11 cellular contexts compared by ENCODE assay signal in genomic region chr1:52955129-52955970, GRCh38. TPM values are rescaled to one million over a fixed set of nuclear protein-coding genes. Genes with fewer than 3 reads are reported as not detected.
DNase-seq lines count a peak whose midpoint lies in the region; ATAC-seq, FAIRE-seq and TF ChIP-seq lines count a peak whose summit lies in the region.
"Had no signal": no experiment of that assay in that cellular context is flagged by ENCODE, and none has a peak within 500 bp of the region (broad histone marks: within the 10 kb centered on the region; RNA-seq: fewer than 3 reads in every experiment).

No MANE protein-coding gene starts in this region.

- intact Hi-C loops in endothelial cell of umbilical vein (cut with micrococcal nuclease): no loop called here

- no peaks in the 10 kb centered on the region for H3K79me2 ChIP-seq in endothelial cell of umbilical vein (ENCODE audit: control insufficient read depth, insufficient read depth, low read length)

- dilution Hi-C loops in endothelial cell of umbilical vein (cut with MboI; ENCODE audit: extremely low pct_ligation_motif_present, low sequenced_read_pairs): no loop called here

- no peaks in the 10 kb centered on the region for H3K36me3 ChIP-seq in endothelial cell of umbilical vein (ENCODE audit: control insufficient read depth in 2 of 2, extremely low read depth in 1 of 2, insufficient read depth in 2 of 2, low read length in 2 of 2)
- H3K36me3 ChIP-seq in suprapubic skin: peaks cover 9% of the 10 kb centered on the region

- POLR2A ChIA-PET in endothelial cell of umbilical vein (lab: Charles Lee): no interaction called here

- H4K20me1 ChIP-seq in endothelial cell of umbilical vein (replicated peaks; ENCODE audit: control insufficient read depth, extremely low read depth, insufficient read depth, low read length): no peaks in the 10 kb centered on the region

- H3K4me2 ChIP-seq in endothelial cell of umbilical vein (ENCODE audit: insufficient read depth, low read length): peak overlapping the region; percentile 17

- H3K9me3 ChIP-seq in endothelial cell of umbilical vein (replicated peaks; ENCODE audit: control insufficient read depth, insufficient read depth, low read length): no peaks in the 10 kb centered on the region
- H3K9me3 ChIP-seq in suprapubic skin: no peaks in the 10 kb centered on the region

- H3K4me3 ChIP-seq in endothelial cell of umbilical vein (replicated peaks in 1 of 3; ENCODE audit: insufficient read depth in 1 of 3, low read depth in 1 of 3, low read length in 3 of 3): no peak overlapping the region
- no peak overlapping the region for H3K4me3 ChIP-seq in suprapubic skin

- no peak overlapping the region for H3K9ac ChIP-seq in endothelial cell of umbilical vein (replicated peaks; ENCODE audit: extremely low read depth, insufficient read depth, low read length)

- peak; percentile 38 for FAIRE-seq in endothelial cell of umbilical vein (lab: Jason Lieb, UNC)
- FAIRE-seq: GM18507 had no signal

- no peak for TF ChIP-seq CTCF in endothelial cell of umbilical vein (IDR thresholded peaks at IDR 0.05; ENCODE audit: extremely low read depth in 1 of 2, insufficient read depth in 1 of 2, low read depth in 1 of 2, low read length in 2 of 2)
- no peak for TF ChIP-seq CTCF in suprapubic skin (IDR thresholded peaks at IDR 0.05)

- BruUV-seq in endothelial cell of umbilical vein (replicated peaks; lab: Mats Ljungman, UMichigan): no TSS peak

- CTCF ChIA-PET in endothelial cell of umbilical vein (lab: Charles Lee): interaction anchor here (1.0 to 2.4 kb wide), 3 partner anchors 62 to 227 kb away, joined by 3 to 5 read pairs (median 3); no protein-coding TSS in a partner anchor

- ATAC-seq in GM18868 (IDR thresholded peaks at IDR 0.05; ENCODE audit: unreplicated experiment): no peak

- no peaks in the 10 kb centered on the region for H3K27me3 ChIP-seq in endothelial cell of umbilical vein (ENCODE audit: control insufficient read depth in 2 of 2, insufficient read depth in 2 of 2, low read length in 2 of 2)
- no peaks in the 10 kb centered on the region for H3K27me3 ChIP-seq in suprapubic skin

- no peak overlapping the region for H2AFZ ChIP-seq in endothelial cell of umbilical vein (ENCODE audit: low read depth, low read length)

- TF ChIP-seq POLR2A in endothelial cell of umbilical vein (IDR thresholded peaks at IDR 0.05; ENCODE audit: low read depth, low read length) (no peak), suprapubic skin (IDR thresholded peaks at IDR 0.05) (no peak)

- no peaks in the 10 kb centered on the region for H3K9me1 ChIP-seq in endothelial cell of umbilical vein (replicated peaks; ENCODE audit: control insufficient read depth, extremely low read depth, insufficient read depth, low read length)

- TF ChIP-seq EP300 in suprapubic skin (IDR thresholded peaks at IDR 0.05): no peak

- H3K27ac ChIP-seq in endothelial cell of umbilical vein (ENCODE audit: insufficient read depth, low read depth, low read length) (no peak overlapping the region), suprapubic skin (no peak overlapping the region)

- DNase-seq in EL (peak; percentile 83), NCI-H2171 (lab: John Stamatoyannopoulos, UW) (peak; percentile 30), endothelial cell of umbilical vein (ENCODE audit: low read depth, low spot score) (peak; percentile 69), pons (ENCODE audit: low spot score) (peak; percentile 29), putamen (ENCODE audit: low spot score) (no peak), suprapubic skin (ENCODE audit: low spot score in 2 of 2) (no peak)
- no peak for DNase-seq in activated T-cell treated with anti-CD3 and anti-CD28 coated beads, Interleukin-2, amount 50 U/mL, for 48 hours
- DNase-seq: left cardiac atrium, NCI-H187 treated with DMSO at 0.1 percent for 48 hours had no signal

- H3K4me1 ChIP-seq in endothelial cell of umbilical vein (ENCODE audit: control insufficient read depth, extremely low read depth, insufficient read depth, low read length): no peaks in the 10 kb centered on the region
- H3K4me1 ChIP-seq in suprapubic skin: no peaks in the 10 kb centered on the region

- 55% methylated on average over 6 of the region's 6 CpGs for WGBS in suprapubic skin

TF ChIP-seq in endothelial cell of umbilical vein, 7 proteins besides CTCF, POLR2A, EP300 and RAD21:
- no peak for TF ChIP-seq MYC (IDR thresholded peaks at IDR 0.05; ENCODE audit: low read depth, low read length)
- no peak for TF ChIP-seq POLR2AphosphoS5 (IDR thresholded peaks at IDR 0.05; ENCODE audit: insufficient read depth, low read depth, low read length)
- TF ChIP-seq FOS (IDR thresholded peaks at IDR 0.05; ENCODE audit: borderline replicate concordance, insufficient read depth, low read length): no peak
- TF ChIP-seq GATA2 (IDR thresholded peaks at IDR 0.05; ENCODE audit: insufficient read depth, insufficient read length, low read depth, low read length): no peak
- TF ChIP-seq MAX (IDR thresholded peaks at IDR 0.05; ENCODE audit: insufficient read depth, insufficient read length): no peak

RNA-seq across cellular contexts. Expression of gene SCP2, which starts 28.3 kb away (rescaled TPM):
- total RNA-seq in endothelial cell of umbilical vein (92.7 and 101 TPM in 2 replicates), suprapubic skin (100 to 1,000 TPM in 3 of 4 donors, 10 to 100 TPM in 1; 64.5 to 122 (median 113) TPM)
- 26.5 and 42.4 TPM in 2 replicates for polyA plus RNA-seq in endothelial cell of umbilical vein
- polyA plus RNA-seq in endothelial cell of umbilical vein (2011; cell fraction: cytosol; rRNA removed): 66.1 and 69.0 TPM in 2 replicates
- 28.8 and 48.7 TPM in 2 replicates for polyA plus RNA-seq in endothelial cell of umbilical vein (2011; cell fraction: nucleus; rRNA removed)
- polyA plus RNA-seq in endothelial cell of umbilical vein (2012): 104 and 144 TPM in 2 replicates
- polyA minus RNA-seq in endothelial cell of umbilical vein: 31.8 and 42.2 TPM in 2 replicates
- 12.9 TPM for polyA minus RNA-seq in endothelial cell of umbilical vein (2011; cell fraction: cytosol; rRNA and poly(A)+ RNA removed)
- polyA minus RNA-seq in endothelial cell of umbilical vein (2011; cell fraction: nucleus; rRNA and poly(A)+ RNA removed): 18.5 and 24.5 TPM in 2 replicates

RNA-seq across cellular contexts. Expression of gene ECHDC2, which starts 33.8 kb away (rescaled TPM):
- total RNA-seq in endothelial cell of umbilical vein: 56.8 and 69.9 TPM in 2 replicates
- polyA plus RNA-seq in endothelial cell of umbilical vein: 38.3 and 38.7 TPM in 2 replicates
- polyA plus RNA-seq in endothelial cell of umbilical vein (2011; cell fraction: cytosol; rRNA removed): 16.0 and 23.7 TPM in 2 replicates
- 209 and 246 TPM in 2 replicates for polyA plus RNA-seq in endothelial cell of umbilical vein (2011; cell fraction: nucleus; rRNA removed)
- 35.6 and 35.9 TPM in 2 replicates for polyA plus RNA-seq in endothelial cell of umbilical vein (2012)
- 19.6 and 22.1 TPM in 2 replicates for polyA minus RNA-seq in endothelial cell of umbilical vein
- polyA minus RNA-seq in endothelial cell of umbilical vein (2011; cell fraction: cytosol; rRNA and poly(A)+ RNA removed): not detected
- polyA minus RNA-seq in endothelial cell of umbilical vein (2011; cell fraction: nucleus; rRNA and poly(A)+ RNA removed): 30.5 and 32.3 TPM in 2 replicates
- 100 to 1,000 TPM in 2 of 4 donors, 10 to 100 TPM in 2; 56.2 to 254 (median 115) TPM for total RNA-seq in suprapubic skin

Comparison
In these comparisons a context has a peak if more than half of its experiments do, and no peak if none do; other contexts are left out.
1. DNase-seq: peak in EL (single experiment), NCI-H2171 (single experiment), endothelial cell of umbilical vein (single experiment) and pons (single experiment); none in putamen (single experiment), activated T-cell treated with anti-CD3 and anti-CD28 coated beads, Interleukin-2, amount 50 U/mL, for 48 hours (0 of 2) and suprapubic skin (0 of 2).